8 cellular contexts compared by ENCODE assay signal in the genomic region with DNA sequence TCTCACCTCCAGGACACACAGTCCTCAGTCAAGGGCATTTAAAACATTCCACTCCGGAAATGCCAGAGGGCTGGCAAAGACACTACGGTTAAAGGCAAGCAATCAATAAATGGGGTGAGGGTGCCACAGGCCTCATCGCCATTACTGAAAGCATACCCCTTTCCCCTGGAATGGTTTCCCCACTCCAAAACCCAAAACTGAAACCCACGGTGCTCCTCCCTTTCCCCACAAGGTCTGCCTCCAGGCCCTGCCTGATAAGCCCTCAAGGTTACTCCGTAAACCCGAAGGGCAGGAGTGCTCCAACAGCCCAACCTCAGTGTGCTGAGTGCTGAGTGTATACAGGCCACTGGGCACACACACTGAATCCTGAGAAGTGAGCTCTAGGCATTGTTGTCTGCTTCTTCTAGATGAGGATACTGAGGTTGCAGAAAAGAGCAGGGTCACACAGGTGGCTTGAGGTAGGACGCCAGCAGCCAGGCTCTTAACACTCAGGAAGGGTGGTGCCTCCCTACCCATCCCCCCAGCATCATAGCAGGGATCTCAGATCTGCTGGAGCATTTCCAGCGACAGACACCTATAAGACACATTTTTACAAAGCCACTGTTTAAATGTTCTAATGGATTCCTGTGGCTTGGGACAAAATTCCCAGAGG. TPM values are rescaled to one million over a fixed set of nuclear protein-coding genes. Genes with fewer than 3 reads are reported as not detected.
DNase-seq lines count a peak whose midpoint lies in the region; ATAC-seq and TF ChIP-seq lines count a peak whose summit lies in the region.

No MANE protein-coding gene starts in this region.

- H3K27ac ChIP-seq in CD8-positive, alpha-beta memory T cell (ENCODE audit: low read depth, low read length): peak overlapping the region; percentile 22

- peaks cover 70 to 91% (median 80%) of the 10 kb centered on the region in 3 donors for H3K4me1 Mint-ChIP-seq in CD8-positive, alpha-beta memory T cell
- H3K4me1 Mint-ChIP-seq in activated naive CD8-positive, alpha-beta T cell treated with anti-CD3 and anti-CD28 coated beads, Interleukin-2, amount 50 U/mL, for 24 hours: peaks cover 85% of the 10 kb centered on the region
- peaks cover 77% of the 10 kb centered on the region for H3K4me1 Mint-ChIP-seq in mesothelial cell of epicardium

- H3K36me3 Mint-ChIP-seq in CD8-positive, alpha-beta memory T cell: peaks cover 0 to 34% (median 3%) of the 10 kb centered on the region in 3 donors
- peaks cover 8% of the 10 kb centered on the region for H3K36me3 Mint-ChIP-seq in activated naive CD8-positive, alpha-beta T cell treated with anti-CD3 and anti-CD28 coated beads, Interleukin-2, amount 50 U/mL, for 24 hours (ENCODE audit: low read depth)
- H3K36me3 Mint-ChIP-seq in mesothelial cell of epicardium: peaks cover 7% of the 10 kb centered on the region

- H3K27ac Mint-ChIP-seq in CD8-positive, alpha-beta memory T cell: peak overlapping the region in 5 of 8 donors; percentile 19 to 90 (median 58)
- H3K27ac Mint-ChIP-seq in activated naive CD8-positive, alpha-beta T cell treated with anti-CD3 and anti-CD28 coated beads, Interleukin-2, amount 50 U/mL, for 24 hours: peak overlapping the region; percentile 62
- H3K27ac Mint-ChIP-seq in mesothelial cell of epicardium: peak overlapping the region; percentile 87

- H3K4me3 Mint-ChIP-seq in CD8-positive, alpha-beta memory T cell: peak overlapping the region in 2 of 7 donors; percentile 17 to 72
- no peak overlapping the region for H3K4me3 Mint-ChIP-seq in activated naive CD8-positive, alpha-beta T cell treated with anti-CD3 and anti-CD28 coated beads, Interleukin-2, amount 50 U/mL, for 24 hours
- no peak overlapping the region for H3K4me3 Mint-ChIP-seq in mesothelial cell of epicardium

- H3K27me3 ChIP-seq in CD8-positive, alpha-beta memory T cell (ENCODE audit: insufficient read depth, low read length, poor library complexity, severe bottlenecking): no peaks in the 10 kb centered on the region

- H3K36me3 ChIP-seq in CD8-positive, alpha-beta memory T cell (ENCODE audit: insufficient read depth, low read length): no peaks in the 10 kb centered on the region

- POLR2A ChIA-PET in CD8-positive, alpha-beta memory T cell (lab: Charles Lee): no interaction called here

- DNase-seq in CD8-positive, alpha-beta memory T cell: no peak
- DNase-seq in activated naive CD8-positive, alpha-beta T cell treated with anti-CD3 and anti-CD28 coated beads, Interleukin-2, amount 50 U/mL, for 24 hours: no peak
- DNase-seq in mesothelial cell of epicardium (ENCODE audit: low spot score in 2 of 2, unreplicated experiment in 2 of 2): no peak
- DNase-seq in mucosa of gallbladder (ENCODE audit: low spot score): no peak
- no peak for DNase-seq in NCI-H2227 treated with DMSO at 0.1 percent for 48 hours (lab: John Stamatoyannopoulos, UW)
- no peak for DNase-seq in T-helper 9 cell
- DNase-seq in stimulated activated naive CD4-positive, alpha-beta T cell (lab: John Stamatoyannopoulos, UW): no peak

- CTCF ChIA-PET in CD8-positive, alpha-beta memory T cell (lab: Charles Lee): interaction anchor here (1.2 to 1.3 kb wide), 2 partner anchors 21 to 112 kb away, joined by 3 to 5 read pairs; no protein-coding TSS in a partner anchor

- H3K9me3 Mint-ChIP-seq in CD8-positive, alpha-beta memory T cell: no peaks in the 10 kb centered on the region
- no peaks in the 10 kb centered on the region for H3K9me3 Mint-ChIP-seq in activated naive CD8-positive, alpha-beta T cell treated with anti-CD3 and anti-CD28 coated beads, Interleukin-2, amount 50 U/mL, for 24 hours
- H3K9me3 Mint-ChIP-seq in mesothelial cell of epicardium: no peaks in the 10 kb centered on the region

- peaks cover 71% of the 10 kb centered on the region for H3K4me1 ChIP-seq in CD8-positive, alpha-beta memory T cell (ENCODE audit: insufficient read depth, low read length)

- H3K4me3 ChIP-seq in CD8-positive, alpha-beta memory T cell (ENCODE audit: low read length): no peak overlapping the region

- H3K27me3 Mint-ChIP-seq in CD8-positive, alpha-beta memory T cell: no peaks in the 10 kb centered on the region
- no peaks in the 10 kb centered on the region for H3K27me3 Mint-ChIP-seq in activated naive CD8-positive, alpha-beta T cell treated with anti-CD3 and anti-CD28 coated beads, Interleukin-2, amount 50 U/mL, for 24 hours
- H3K27me3 Mint-ChIP-seq in mesothelial cell of epicardium (ENCODE audit: low read depth): no peaks in the 10 kb centered on the region

- ATAC-seq in HG03095 (IDR thresholded peaks at IDR 0.05; ENCODE audit: unreplicated experiment): peak; percentile 7
- ATAC-seq in activated naive CD8-positive, alpha-beta T cell treated with anti-CD3 and anti-CD28 coated beads, Interleukin-2, amount 50 U/mL, for 24 hours: no peak

- TF ChIP-seq CTCF in mesothelial cell of epicardium (IDR thresholded peaks at IDR 0.05; ENCODE audit: unreplicated experiment): no peak

- H3K9me3 ChIP-seq in CD8-positive, alpha-beta memory T cell (ENCODE audit: low read length): no peaks in the 10 kb centered on the region

RNA-seq across cellular contexts. Expression of gene SSBP3, which starts 29.0 kb away (rescaled TPM):
- 10 to 100 TPM; 41.6 to 52.7 TPM for total RNA-seq in CD8-positive, alpha-beta memory T cell
- 17.6 TPM for polyA plus RNA-seq in CD8-positive, alpha-beta memory T cell
- total RNA-seq in mesothelial cell of epicardium (171 to 188 TPM (median 172 TPM) in 3 replicates), mucosa of gallbladder (110 TPM)
